ENCODE assay signal across 31 cellular contexts in the genomic region with DNA sequence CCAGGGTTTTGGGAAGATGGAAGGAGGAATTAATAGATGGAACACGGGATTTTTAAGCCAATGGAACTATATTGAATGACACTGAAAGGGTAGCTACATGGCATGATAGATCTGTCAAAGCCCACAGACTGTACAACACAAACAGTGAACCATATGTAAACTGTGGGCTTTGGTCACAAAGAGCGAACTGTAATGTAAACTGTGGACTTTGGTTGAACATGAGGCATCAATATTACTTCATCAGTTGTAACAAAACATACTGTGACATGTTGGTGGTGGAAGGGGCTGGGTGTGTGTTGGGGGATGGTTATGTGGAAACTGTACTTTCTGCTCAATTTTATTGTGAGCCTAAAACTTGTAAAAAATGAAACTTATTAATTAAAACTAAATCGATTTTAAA.
"Had no signal": no experiment of that assay in that cellular context is flagged by ENCODE, and none has a peak within 500 bp of the region (broad histone marks: within the 10 kb centered on the region; RNA-seq: fewer than 3 reads in every experiment).

No MANE protein-coding gene starts in this region.

- H3K36me3 Mint-ChIP-seq: stimulated activated effector memory CD8-positive, alpha-beta T cell treated with anti-CD3 and anti-CD28 coated beads, Interleukin-12 subunit alpha, Interleukin-12 subunit beta, amount 100 ng/mL, for 72 hours; T-cell had no signal

- H3K9me3 ChIP-seq: adrenal gland, body of pancreas, colonic mucosa, gastrocnemius medialis, ovary, upper lobe of left lung, vagina had no signal

- H3K36me3 ChIP-seq: adrenal gland, cardiac muscle cell, colonic mucosa, gastrocnemius medialis, ovary, upper lobe of left lung, vagina had no signal

- H3K27me3 ChIP-seq: body of pancreas, cardiac muscle cell, colonic mucosa, ovary, upper lobe of left lung, vagina had no signal

- H3K4me1 ChIP-seq: adrenal gland, body of pancreas, colonic mucosa, gastrocnemius medialis, upper lobe of left lung, vagina had no signal

- ATAC-seq: activated CD4-positive, alpha-beta T cell treated with anti-CD3 and anti-CD28 coated beads for 36 hours; body of pancreas; gastrocnemius medialis; left ventricle myocardium superior; sciatic nerve; stimulated activated effector memory CD8-positive, alpha-beta T cell treated with anti-CD3 and anti-CD28 coated beads, Interleukin-12 subunit alpha, Interleukin-12 subunit beta, amount 100 ng/mL, for 72 hours; T-cell had no signal

- H3K27ac Mint-ChIP-seq: activated CD4-positive, alpha-beta T cell treated with anti-CD3 and anti-CD28 coated beads for 36 hours; activated naive CD4-positive, alpha-beta T cell treated with anti-CD3 and anti-CD28 coated beads for 36 hours; activated naive CD8-positive, alpha-beta T cell treated with anti-CD3 and anti-CD28 coated beads for 36 hours; progenitor cell of endocrine pancreas; stimulated activated effector memory CD8-positive, alpha-beta T cell treated with anti-CD3 and anti-CD28 coated beads, Interleukin-12 subunit alpha, Interleukin-12 subunit beta, amount 100 ng/mL, for 72 hours; stimulated activated naive CD8-positive, alpha-beta T cell treated with anti-CD3 and anti-CD28 coated beads, Interleukin-15, Interleukin-2, amounts not matched to agents 100 ng/mL and 50 ng/mL, for 24 hours; T-cell; T-helper 2 cell treated with Interferon-gamma antibody and Interleukin-4, amounts not matched to agents 5 μg/mL and 100 μg/mL, for 36 hours had no signal

- H3K4me1 Mint-ChIP-seq: stimulated activated effector memory CD8-positive, alpha-beta T cell treated with anti-CD3 and anti-CD28 coated beads, Interleukin-12 subunit alpha, Interleukin-12 subunit beta, amount 100 ng/mL, for 72 hours; T-cell had no signal

- H3K4me3 Mint-ChIP-seq: activated CD4-positive, alpha-beta T cell treated with anti-CD3 and anti-CD28 coated beads for 36 hours; activated naive CD4-positive, alpha-beta T cell treated with anti-CD3 and anti-CD28 coated beads for 36 hours; activated naive CD8-positive, alpha-beta T cell treated with anti-CD3 and anti-CD28 coated beads for 36 hours; nephron; stimulated activated effector memory CD8-positive, alpha-beta T cell treated with anti-CD3 and anti-CD28 coated beads, Interleukin-12 subunit alpha, Interleukin-12 subunit beta, amount 100 ng/mL, for 72 hours; stimulated activated naive CD8-positive, alpha-beta T cell treated with anti-CD3 and anti-CD28 coated beads, Interleukin-15, Interleukin-2, amounts not matched to agents 100 ng/mL and 50 ng/mL, for 24 hours; T-cell; T-helper 2 cell treated with Interferon-gamma antibody and Interleukin-4, amounts not matched to agents 5 μg/mL and 100 μg/mL, for 36 hours had no signal

- H3K27ac ChIP-seq: adrenal gland, body of pancreas, cardiac muscle cell, colonic mucosa, dorsolateral prefrontal cortex, gastrocnemius medialis, ovary, skin epidermis, upper lobe of left lung, vagina had no signal

- H3K4me3 ChIP-seq: adrenal gland, body of pancreas, cardiac muscle cell, colonic mucosa, dorsolateral prefrontal cortex, gastrocnemius medialis, ovary, skin epidermis, upper lobe of left lung, vagina had no signal

- DNase-seq: activated CD4-positive, alpha-beta T cell treated with anti-CD3 and anti-CD28 coated beads for 36 hours; activated CD4-positive, alpha-beta T cell treated with anti-CD3 and anti-CD28 coated beads, Interleukin-2, amount 50 U/mL, for 4 hours; activated CD4-positive, CD25-positive, alpha-beta regulatory T cell; activated CD8-positive, alpha-beta memory T cell treated with anti-CD3 and anti-CD28 coated beads for 24 hours; activated effector memory CD4-positive, alpha-beta T cell treated with anti-CD3 and anti-CD28 coated beads, Interleukin-2, amount 50 U/mL, for 16 hours; activated naive CD4-positive, alpha-beta T cell treated with anti-CD3 and anti-CD28 coated beads for 36 hours; activated naive CD8-positive, alpha-beta T cell treated with anti-CD3 and anti-CD28 coated beads for 36 hours; adrenal gland; aorta; body of pancreas; cerebellar nuclear complex; colonic mucosa; dorsolateral prefrontal cortex; effector memory CD4-positive, alpha-beta T cell; gastrocnemius medialis; glutamatergic neuron; islet precursor cell; left ventricle myocardium superior; ovary; stimulated activated CD4-positive, alpha-beta T cell treated with anti-CD3 and anti-CD28 coated beads, Interleukin-4, amount 100 ng/mL, for 24 hours; T-cell; upper lobe of left lung had no signal

- H3K9me3 Mint-ChIP-seq: activated naive CD4-positive, alpha-beta T cell treated with anti-CD3 and anti-CD28 coated beads for 36 hours; stimulated activated naive CD8-positive, alpha-beta T cell treated with anti-CD3 and anti-CD28 coated beads, Interleukin-15, Interleukin-2, amounts not matched to agents 100 ng/mL and 50 ng/mL, for 24 hours; T-helper 2 cell treated with Interferon-gamma antibody and Interleukin-4, amounts not matched to agents 5 μg/mL and 100 μg/mL, for 36 hours had no signal
